ENCODE assay signal across 8 cellular contexts in genomic region chrX:53082773-53083616, GRCh38. TPM values are rescaled to one million over a fixed set of nuclear protein-coding genes. Genes with fewer than 3 reads are reported as not detected.
A peak's percentile ranks its signal among the peaks of the same experiment; 100 is the strongest.
DNase-seq lines count a peak whose midpoint lies in the region; ATAC-seq and TF ChIP-seq lines count a peak whose summit lies in the region.

No MANE protein-coding gene starts in this region.

- H3K9me2 ChIP-seq in neural cell (ENCODE audit: insufficient read depth, low read length), result no peaks in the 10 kb centered on the region

- POLR2A ChIA-PET in GM10248 (lab: Yijun Ruan, JAX), result interaction anchor here (1.3 to 1.9 kb wide), 3 partner anchors 10 to 11 kb away, joined by 4 to 8 read pairs (median 7); partner anchors contain the start of gene KANTR

- no peak overlapping the region for H2AFZ ChIP-seq in neural cell (ENCODE audit: low read depth, low read length)

- ATAC-seq in GM21786 (IDR thresholded peaks at IDR 0.05; ENCODE audit: unreplicated experiment), result no peak

- peak overlapping the region; percentile 51 to 80 (median 76); a peak in 21 of 22 replicates for H3K27ac ChIP-seq in BLaER1 treated with 17β-estradiol and CSF1 and Interleukin-3, amounts not matched to agents 10 nM and 100 nM
- peak overlapping the region; percentile 70 for H3K27ac ChIP-seq in duodenal mucosa (ENCODE audit: low read depth, low read length)
- peak overlapping the region; percentile 87 for H3K27ac ChIP-seq in neural cell (ENCODE audit: low read length)

- H3K9me3 ChIP-seq in BLaER1 treated with 17β-estradiol and CSF1 and Interleukin-3, amounts not matched to agents 10 nM and 100 nM (replicated peaks in 1 of 11), result peaks cover 0 to 4% (median 0%) of the 10 kb centered on the region in 11 experiments; a peak in 2 of 22 replicates
- H3K9me3 ChIP-seq in MG63, result no peaks in the 10 kb centered on the region
- H3K9me3 ChIP-seq in duodenal mucosa (ENCODE audit: control insufficient read depth in 1 of 2, low read length in 2 of 2), result no peaks in the 10 kb centered on the region
- H3K9me3 ChIP-seq in neural cell (ENCODE audit: low read length), result no peaks in the 10 kb centered on the region

- no peak for TF ChIP-seq RAD21 in neural cell (conservative IDR thresholded peaks at IDR 0.05)

- peak overlapping the region; percentile 76 to 88 (median 85) for H3K9ac ChIP-seq in BLaER1 treated with 17β-estradiol and CSF1 and Interleukin-3, amounts not matched to agents 10 nM and 100 nM
- H3K9ac ChIP-seq in duodenal mucosa (ENCODE audit: low read depth in 1 of 2, low read length in 2 of 2) (peak overlapping the region; percentile 25 to 39), neural cell (ENCODE audit: low read length) (peak overlapping the region; percentile 85)

- TF ChIP-seq CTCF in neural cell (IDR thresholded peaks at IDR 0.05; ENCODE audit: poor library complexity, severe bottlenecking), result no peak
- TF ChIP-seq CTCF in GM10248 (IDR thresholded peaks at IDR 0.05; ENCODE audit: control extremely low read depth, extremely low read depth, low read depth, missing control alignments), result no peak

- no peak for TF ChIP-seq EP300 in neural cell (conservative IDR thresholded peaks at IDR 0.05; ENCODE audit: poor library complexity, severe bottlenecking)

- peaks cover 7 to 40% (median 20%) of the 10 kb centered on the region in 11 experiments; a peak in 18 of 22 replicates for H3K36me3 ChIP-seq in BLaER1 treated with 17β-estradiol and CSF1 and Interleukin-3, amounts not matched to agents 10 nM and 100 nM
- H3K36me3 ChIP-seq in MG63, result peaks cover 7% of the 10 kb centered on the region; the same call in 1 of the 2 replicates
- peaks cover 0 to 12% of the 10 kb centered on the region in 2 donors for H3K36me3 ChIP-seq in duodenal mucosa (ENCODE audit: control insufficient read depth in 1 of 2, insufficient read depth in 2 of 2, low read length in 2 of 2)
- H3K36me3 ChIP-seq in neural cell (ENCODE audit: insufficient read depth, low read length), result no peaks in the 10 kb centered on the region

- CTCF ChIA-PET in GM10248 (lab: Yijun Ruan, JAX), result interaction anchor here (2.1 kb wide), 1 partner anchor 11 kb away, joined by 7 read pairs; no protein-coding TSS in a partner anchor

- H3F3A ChIP-seq in neural cell (ENCODE audit: insufficient read depth, low read length, poor library complexity, severe bottlenecking), result no peaks in the 10 kb centered on the region

- H4K20me1 ChIP-seq in BLaER1 treated with 17β-estradiol and CSF1 and Interleukin-3, amounts not matched to agents 10 nM and 100 nM, result peaks cover 0 to 58% (median 40%) of the 10 kb centered on the region in 11 experiments; a peak in 17 of 22 replicates
- no peaks in the 10 kb centered on the region for H4K20me1 ChIP-seq in neural cell (ENCODE audit: insufficient read depth)

- peaks cover 40 to 74% (median 62%) of the 10 kb centered on the region in 11 experiments for H3K27me3 ChIP-seq in BLaER1 treated with 17β-estradiol and CSF1 and Interleukin-3, amounts not matched to agents 10 nM and 100 nM
- H3K27me3 ChIP-seq in MG63 (no peaks in the 10 kb centered on the region), duodenal mucosa (ENCODE audit: control insufficient read depth in 1 of 2, insufficient read depth in 2 of 2, low read length in 2 of 2) (no peaks in the 10 kb centered on the region), neural cell (ENCODE audit: insufficient read depth, low read depth, low read length) (no peaks in the 10 kb centered on the region)

- peak overlapping the region; percentile 75 to 88 (median 82) for H3K4me2 ChIP-seq in BLaER1 treated with 17β-estradiol and CSF1 and Interleukin-3, amounts not matched to agents 10 nM and 100 nM
- H3K4me2 ChIP-seq in neural cell (ENCODE audit: low read length), result peak overlapping the region; percentile 48

- H3K4me3 ChIP-seq in BLaER1 treated with 17β-estradiol and CSF1 and Interleukin-3, amounts not matched to agents 10 nM and 100 nM, result peak overlapping the region; percentile 65 to 85 (median 77)
- H3K4me3 ChIP-seq in MG63 (peak overlapping the region; percentile 72), duodenal mucosa (ENCODE audit: low read depth in 1 of 2, low read length in 2 of 2) (peak overlapping the region; percentile 65 to 66), neural cell (ENCODE audit: low read length) (peak overlapping the region; percentile 82)

- H3K79me2 ChIP-seq in neural cell (replicated peaks; ENCODE audit: insufficient read depth, low read length), result no peaks in the 10 kb centered on the region

- no peak for DNase-seq in MG63
- no peak for DNase-seq in GM10248 (ENCODE audit: extremely low spot score)
- DNase-seq in AG20443 (ENCODE audit: low spot score), result no peak
- no peak for DNase-seq in effector CD8-positive, alpha-beta T cell (lab: John Stamatoyannopoulos, UW)

- peaks cover 6 to 29% (median 19%) of the 10 kb centered on the region in 10 experiments; a peak in 17 of 20 replicates for H3K4me1 ChIP-seq in BLaER1 treated with 17β-estradiol and CSF1 and Interleukin-3, amounts not matched to agents 10 nM and 100 nM
- H3K4me1 ChIP-seq in duodenal mucosa (ENCODE audit: control insufficient read depth in 1 of 2, insufficient read depth in 2 of 2, low read length in 2 of 2), result peaks cover 0 to 11% of the 10 kb centered on the region in 2 donors

TF ChIP-seq in neural cell, 6 proteins besides CTCF, POLR2A, EP300 and RAD21:
- TF ChIP-seq POLR2AphosphoS5 (IDR thresholded peaks at IDR 0.05) (no peak), REST (IDR thresholded peaks at IDR 0.05; ENCODE audit: borderline replicate concordance) (no peak), MXI1 (conservative IDR thresholded peaks at IDR 0.05; ENCODE audit: poor library complexity, severe bottlenecking) (no peak), SMC3 (conservative IDR thresholded peaks at IDR 0.05; ENCODE audit: poor library complexity) (no peak), TAF1 (IDR thresholded peaks at IDR 0.05; ENCODE audit: low read depth) (no peak), EZH2 (IDR thresholded peaks at IDR 0.05; ENCODE audit: borderline replicate concordance, insufficient read depth, low read length, poor library complexity, severe bottlenecking) (no peak)

RNA-seq across cellular contexts. Expression of gene TSPYL2, which starts 0.8 kb away (rescaled TPM):
- 8.2 and 10.8 TPM in 2 replicates for total RNA-seq in MG63 (2014; rRNA removed; shearing (Covaris generic); ENCODE audit: low replicate concordance)
- polyA plus RNA-seq in neural cell, result 40.2 and 43.2 TPM in 2 replicates
- 23.6 and 24.0 TPM in 2 replicates for polyA minus RNA-seq in neural cell

RNA-seq across cellular contexts. Expression of gene KANTR, which starts 10.9 kb away (rescaled TPM):
- total RNA-seq in MG63 (2014; rRNA removed; shearing (Covaris generic); ENCODE audit: low replicate concordance), result 1.7 and 4.4 TPM in 2 replicates
- 35.4 and 37.5 TPM in 2 replicates for polyA plus RNA-seq in neural cell
- polyA minus RNA-seq in neural cell, result 46.0 and 53.7 TPM in 2 replicates

RNA-seq across cellular contexts. Expression of gene GPR173, which starts 34.4 kb away (rescaled TPM):
- 0.63 TPM in 1 of 2 replicates, not detected in the other for total RNA-seq in MG63 (2014; rRNA removed; shearing (Covaris generic); ENCODE audit: low replicate concordance)
- polyA plus RNA-seq in neural cell, result 26.9 and 30.8 TPM in 2 replicates
- 32.1 and 36.5 TPM in 2 replicates for polyA minus RNA-seq in neural cell

Comparison
In these comparisons a context has a peak if more than half of its experiments do, and no peak if none do; other contexts are left out.
1. H3K9ac ChIP-seq: peak in every context shown above with its lines; median percentile 85 in BLaER1 treated with 17β-estradiol and CSF1 and Interleukin-3, amounts not matched to agents 10 nM and 100 nM; 85 in neural cell; 32 in duodenal mucosa.